Comparison of ENCODE assay signal across 1 cellular context in the genomic region with DNA sequence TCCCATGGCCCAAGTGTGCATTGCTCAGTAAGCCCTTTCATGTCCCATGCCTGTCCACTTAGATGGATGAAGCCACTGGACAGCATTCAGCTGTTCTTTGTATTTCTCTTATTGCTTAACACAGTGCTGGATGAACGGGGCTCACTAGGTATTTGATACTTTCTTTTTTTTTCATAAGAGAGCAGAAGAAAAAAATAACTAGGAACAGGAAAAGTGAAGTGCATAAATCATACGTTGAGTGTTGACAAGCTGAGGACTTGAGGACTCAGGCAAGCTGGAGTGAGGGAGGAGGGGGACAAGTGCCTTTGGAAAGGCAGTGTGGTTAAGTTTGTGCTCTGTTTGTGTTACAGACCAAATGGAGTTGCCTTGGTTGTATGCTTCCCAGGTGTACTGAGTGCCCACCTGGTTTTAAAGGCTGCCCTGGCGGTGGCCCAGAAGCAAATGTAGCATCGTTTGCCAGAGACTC.
TF ChIP-seq lines count a peak whose summit lies in the region.

No MANE protein-coding gene starts in this region.

TF ChIP-seq in HEK293, 187 proteins besides CTCF, POLR2A, EP300 and RAD21 (continued from another document):
- no peak for TF ChIP-seq BCL6B (tag by site-specific recombination; IDR thresholded peaks at IDR 0.05)
- TF ChIP-seq ZSCAN5A (tag by site-specific recombination; IDR thresholded peaks at IDR 0.05): no peak
- TF ChIP-seq, protein P1, sequence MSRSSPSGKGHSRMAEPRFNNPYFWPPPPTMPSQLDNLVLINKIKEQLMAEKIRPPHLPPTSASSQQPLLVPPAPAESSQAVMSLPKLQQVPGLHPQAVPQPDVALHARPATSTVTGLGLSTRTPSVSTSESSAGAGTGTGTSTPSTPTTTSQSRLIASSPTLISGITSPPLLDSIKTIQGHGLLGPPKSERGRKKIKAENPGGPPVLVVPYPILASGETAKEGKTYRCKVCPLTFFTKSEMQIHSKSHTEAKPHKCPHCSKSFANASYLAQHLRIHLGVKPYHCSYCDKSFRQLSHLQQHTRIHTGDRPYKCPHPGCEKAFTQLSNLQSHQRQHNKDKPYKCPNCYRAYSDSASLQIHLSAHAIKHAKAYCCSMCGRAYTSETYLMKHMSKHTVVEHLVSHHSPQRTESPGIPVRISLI (tag by site-specific recombination; IDR thresholded peaks at IDR 0.05): no peak
- no peak for TF ChIP-seq YY1 (tag by site-specific recombination; IDR thresholded peaks at IDR 0.05)
- peak; percentile 73; the same call in 1 of the 2 replicates for TF ChIP-seq ZBTB48 (tag by site-specific recombination; IDR thresholded peaks at IDR 0.05)
- TF ChIP-seq, protein P2, sequence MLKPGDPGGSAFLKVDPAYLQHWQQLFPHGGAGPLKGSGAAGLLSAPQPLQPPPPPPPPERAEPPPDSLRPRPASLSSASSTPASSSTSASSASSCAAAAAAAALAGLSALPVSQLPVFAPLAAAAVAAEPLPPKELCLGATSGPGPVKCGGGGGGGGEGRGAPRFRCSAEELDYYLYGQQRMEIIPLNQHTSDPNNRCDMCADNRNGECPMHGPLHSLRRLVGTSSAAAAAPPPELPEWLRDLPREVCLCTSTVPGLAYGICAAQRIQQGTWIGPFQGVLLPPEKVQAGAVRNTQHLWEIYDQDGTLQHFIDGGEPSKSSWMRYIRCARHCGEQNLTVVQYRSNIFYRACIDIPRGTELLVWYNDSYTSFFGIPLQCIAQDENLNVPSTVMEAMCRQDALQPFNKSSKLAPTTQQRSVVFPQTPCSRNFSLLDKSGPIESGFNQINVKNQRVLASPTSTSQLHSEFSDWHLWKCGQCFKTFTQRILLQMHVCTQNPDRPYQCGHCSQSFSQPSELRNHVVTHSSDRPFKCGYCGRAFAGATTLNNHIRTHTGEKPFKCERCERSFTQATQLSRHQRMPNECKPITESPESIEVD (tag by site-specific recombination; IDR thresholded peaks at IDR 0.05): peak; percentile 50; the same call in 1 of the 2 replicates
- TF ChIP-seq, protein P3, sequence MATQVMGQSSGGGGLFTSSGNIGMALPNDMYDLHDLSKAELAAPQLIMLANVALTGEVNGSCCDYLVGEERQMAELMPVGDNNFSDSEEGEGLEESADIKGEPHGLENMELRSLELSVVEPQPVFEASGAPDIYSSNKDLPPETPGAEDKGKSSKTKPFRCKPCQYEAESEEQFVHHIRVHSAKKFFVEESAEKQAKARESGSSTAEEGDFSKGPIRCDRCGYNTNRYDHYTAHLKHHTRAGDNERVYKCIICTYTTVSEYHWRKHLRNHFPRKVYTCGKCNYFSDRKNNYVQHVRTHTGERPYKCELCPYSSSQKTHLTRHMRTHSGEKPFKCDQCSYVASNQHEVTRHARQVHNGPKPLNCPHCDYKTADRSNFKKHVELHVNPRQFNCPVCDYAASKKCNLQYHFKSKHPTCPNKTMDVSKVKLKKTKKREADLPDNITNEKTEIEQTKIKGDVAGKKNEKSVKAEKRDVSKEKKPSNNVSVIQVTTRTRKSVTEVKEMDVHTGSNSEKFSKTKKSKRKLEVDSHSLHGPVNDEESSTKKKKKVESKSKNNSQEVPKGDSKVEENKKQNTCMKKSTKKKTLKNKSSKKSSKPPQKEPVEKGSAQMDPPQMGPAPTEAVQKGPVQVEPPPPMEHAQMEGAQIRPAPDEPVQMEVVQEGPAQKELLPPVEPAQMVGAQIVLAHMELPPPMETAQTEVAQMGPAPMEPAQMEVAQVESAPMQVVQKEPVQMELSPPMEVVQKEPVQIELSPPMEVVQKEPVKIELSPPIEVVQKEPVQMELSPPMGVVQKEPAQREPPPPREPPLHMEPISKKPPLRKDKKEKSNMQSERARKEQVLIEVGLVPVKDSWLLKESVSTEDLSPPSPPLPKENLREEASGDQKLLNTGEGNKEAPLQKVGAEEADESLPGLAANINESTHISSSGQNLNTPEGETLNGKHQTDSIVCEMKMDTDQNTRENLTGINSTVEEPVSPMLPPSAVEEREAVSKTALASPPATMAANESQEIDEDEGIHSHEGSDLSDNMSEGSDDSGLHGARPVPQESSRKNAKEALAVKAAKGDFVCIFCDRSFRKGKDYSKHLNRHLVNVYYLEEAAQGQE (tag by site-specific recombination; IDR thresholded peaks at IDR 0.05): 0 out of 2 replicates have a peak, but pooled peaks have one; percentile 6
- no peak for TF ChIP-seq ZEB2 (tag by site-specific recombination; IDR thresholded peaks at IDR 0.05)
- no peak for TF ChIP-seq BCL11A (tag by site-specific recombination; IDR thresholded peaks at IDR 0.05; ENCODE audit: low read depth)
- TF ChIP-seq ZNF501 (tag by site-specific recombination; IDR thresholded peaks at IDR 0.05): no peak
- no peak for TF ChIP-seq ZNF404 (tag by site-specific recombination; IDR thresholded peaks at IDR 0.05)
